Comparison of ENCODE assay signal across 1 cellular context in the genomic region with DNA sequence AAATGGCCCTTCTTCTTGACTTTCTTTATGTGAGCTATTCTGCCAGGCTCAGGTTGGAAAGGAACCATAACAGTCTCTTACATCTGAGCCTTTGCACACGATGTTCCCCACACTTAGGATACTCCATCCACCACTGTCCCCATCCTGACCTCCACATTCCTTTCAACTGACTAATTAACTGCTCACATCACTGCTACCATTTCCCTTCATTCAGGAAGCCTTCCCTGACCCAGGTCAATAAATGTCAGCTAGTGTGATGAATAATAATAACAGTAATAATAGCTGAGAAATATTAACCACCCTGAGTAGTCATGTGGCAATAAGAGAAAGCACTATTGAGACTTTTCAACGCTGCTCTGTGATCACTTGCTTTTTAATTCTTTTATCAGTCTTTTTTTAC.
TF ChIP-seq lines count a peak whose summit lies in the region.

No MANE protein-coding gene starts in this region.

TF ChIP-seq in GM23338, 12 proteins besides CTCF, POLR2A, EP300 and RAD21 (continued from another document):
- TF ChIP-seq REST (IDR thresholded peaks at IDR 0.05; ENCODE audit: unreplicated experiment) (no peak), ZNF462 (CRISPR knock-in tag; IDR thresholded peaks at IDR 0.05) (no peak), JUNB (IDR thresholded peaks at IDR 0.05; ENCODE audit: unreplicated experiment) (no peak), ETS1 (IDR thresholded peaks at IDR 0.05) (no peak), ZNF331 (CRISPR knock-in tag; IDR thresholded peaks at IDR 0.05; ENCODE audit: low read depth) (no peak), EZH2 (IDR thresholded peaks at IDR 0.05; ENCODE audit: low read depth, unreplicated experiment) (no peak), POLR2AphosphoS5 (IDR thresholded peaks at IDR 0.05; ENCODE audit: low read depth) (no peak), CREB1 (CRISPR knock-in tag; IDR thresholded peaks at IDR 0.05; ENCODE audit: low read depth) (no peak)
